Comparison of ENCODE assay signal across 1 cellular context in the genomic region with DNA sequence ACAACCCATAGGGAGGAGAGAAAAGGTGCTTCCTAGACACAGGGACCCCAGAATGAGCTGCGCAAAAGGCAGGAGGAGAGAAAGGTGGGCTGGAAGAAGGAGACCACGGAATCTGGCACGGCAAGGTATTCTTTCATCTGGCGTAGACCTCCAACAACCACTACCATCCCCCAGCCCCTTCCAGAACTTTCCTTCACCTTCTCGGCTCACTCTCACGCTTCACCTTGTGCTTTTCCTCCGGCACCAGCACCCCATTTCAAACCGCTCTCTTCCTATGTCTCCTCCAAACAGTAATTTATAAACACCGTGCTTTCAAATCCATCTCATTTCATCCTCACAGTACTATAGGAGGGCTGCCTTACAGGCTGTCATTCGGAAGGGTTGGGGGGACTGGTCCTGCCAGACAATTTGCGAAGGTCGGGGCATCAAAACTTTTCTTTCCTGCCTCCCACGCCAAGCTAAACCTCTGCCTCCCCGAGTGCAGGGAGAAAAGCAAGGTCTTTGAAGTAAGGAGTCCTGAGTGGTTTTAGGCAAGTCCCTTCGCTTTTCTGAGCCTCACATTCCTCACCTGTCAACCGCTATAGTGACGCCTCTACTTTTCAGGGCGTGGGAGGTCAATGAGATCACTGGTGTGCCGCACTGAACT.
TF ChIP-seq lines count a peak whose summit lies in the region.

No MANE protein-coding gene starts in this region.

TF ChIP-seq in H1, 55 proteins besides CTCF, POLR2A, EP300 and RAD21:
- TF ChIP-seq FOSL1 (IDR thresholded peaks at IDR 0.05; ENCODE audit: insufficient read depth, low read depth, low read length) (no peak), ZNF274 (IDR thresholded peaks at IDR 0.05; ENCODE audit: borderline replicate concordance, extremely low read depth, low read length) (no peak), SIN3A (conservative IDR thresholded peaks at IDR 0.05 in 1 of 2, IDR thresholded peaks at IDR 0.05 in 1 of 2; ENCODE audit: low read depth in 1 of 2, low read length in 2 of 2) (no peak), SRF (IDR thresholded peaks at IDR 0.05; ENCODE audit: low read depth, low read length) (no peak), RFX5 (IDR thresholded peaks at IDR 0.05; ENCODE audit: borderline replicate concordance, low read depth, low read length) (no peak), SAP30 (IDR thresholded peaks at IDR 0.05; ENCODE audit: insufficient read depth, insufficient replicate concordance, low read length) (no peak), GABPA (IDR thresholded peaks at IDR 0.05; ENCODE audit: borderline replicate concordance, insufficient read depth, low read length) (no peak), SP4 (IDR thresholded peaks at IDR 0.05; ENCODE audit: low read length) (no peak), CTBP2 (IDR thresholded peaks at IDR 0.05; ENCODE audit: borderline replicate concordance, insufficient read depth, insufficient read length, low read length) (no peak), CHD2 (IDR thresholded peaks at IDR 0.05; ENCODE audit: low read length) (no peak), NANOG (IDR thresholded peaks at IDR 0.05; ENCODE audit: insufficient read depth, low read depth, low read length, poor library complexity, severe bottlenecking) (no peak), RXRA (IDR thresholded peaks at IDR 0.05; ENCODE audit: insufficient read depth, low read depth, low read length) (no peak), EZH2 (IDR thresholded peaks at IDR 0.05; ENCODE audit: low read depth, low read length, severe bottlenecking) (no peak), CHD1 (IDR thresholded peaks at IDR 0.05; ENCODE audit: low read depth, low read length) (no peak)
- TF ChIP-seq, protein P1, sequence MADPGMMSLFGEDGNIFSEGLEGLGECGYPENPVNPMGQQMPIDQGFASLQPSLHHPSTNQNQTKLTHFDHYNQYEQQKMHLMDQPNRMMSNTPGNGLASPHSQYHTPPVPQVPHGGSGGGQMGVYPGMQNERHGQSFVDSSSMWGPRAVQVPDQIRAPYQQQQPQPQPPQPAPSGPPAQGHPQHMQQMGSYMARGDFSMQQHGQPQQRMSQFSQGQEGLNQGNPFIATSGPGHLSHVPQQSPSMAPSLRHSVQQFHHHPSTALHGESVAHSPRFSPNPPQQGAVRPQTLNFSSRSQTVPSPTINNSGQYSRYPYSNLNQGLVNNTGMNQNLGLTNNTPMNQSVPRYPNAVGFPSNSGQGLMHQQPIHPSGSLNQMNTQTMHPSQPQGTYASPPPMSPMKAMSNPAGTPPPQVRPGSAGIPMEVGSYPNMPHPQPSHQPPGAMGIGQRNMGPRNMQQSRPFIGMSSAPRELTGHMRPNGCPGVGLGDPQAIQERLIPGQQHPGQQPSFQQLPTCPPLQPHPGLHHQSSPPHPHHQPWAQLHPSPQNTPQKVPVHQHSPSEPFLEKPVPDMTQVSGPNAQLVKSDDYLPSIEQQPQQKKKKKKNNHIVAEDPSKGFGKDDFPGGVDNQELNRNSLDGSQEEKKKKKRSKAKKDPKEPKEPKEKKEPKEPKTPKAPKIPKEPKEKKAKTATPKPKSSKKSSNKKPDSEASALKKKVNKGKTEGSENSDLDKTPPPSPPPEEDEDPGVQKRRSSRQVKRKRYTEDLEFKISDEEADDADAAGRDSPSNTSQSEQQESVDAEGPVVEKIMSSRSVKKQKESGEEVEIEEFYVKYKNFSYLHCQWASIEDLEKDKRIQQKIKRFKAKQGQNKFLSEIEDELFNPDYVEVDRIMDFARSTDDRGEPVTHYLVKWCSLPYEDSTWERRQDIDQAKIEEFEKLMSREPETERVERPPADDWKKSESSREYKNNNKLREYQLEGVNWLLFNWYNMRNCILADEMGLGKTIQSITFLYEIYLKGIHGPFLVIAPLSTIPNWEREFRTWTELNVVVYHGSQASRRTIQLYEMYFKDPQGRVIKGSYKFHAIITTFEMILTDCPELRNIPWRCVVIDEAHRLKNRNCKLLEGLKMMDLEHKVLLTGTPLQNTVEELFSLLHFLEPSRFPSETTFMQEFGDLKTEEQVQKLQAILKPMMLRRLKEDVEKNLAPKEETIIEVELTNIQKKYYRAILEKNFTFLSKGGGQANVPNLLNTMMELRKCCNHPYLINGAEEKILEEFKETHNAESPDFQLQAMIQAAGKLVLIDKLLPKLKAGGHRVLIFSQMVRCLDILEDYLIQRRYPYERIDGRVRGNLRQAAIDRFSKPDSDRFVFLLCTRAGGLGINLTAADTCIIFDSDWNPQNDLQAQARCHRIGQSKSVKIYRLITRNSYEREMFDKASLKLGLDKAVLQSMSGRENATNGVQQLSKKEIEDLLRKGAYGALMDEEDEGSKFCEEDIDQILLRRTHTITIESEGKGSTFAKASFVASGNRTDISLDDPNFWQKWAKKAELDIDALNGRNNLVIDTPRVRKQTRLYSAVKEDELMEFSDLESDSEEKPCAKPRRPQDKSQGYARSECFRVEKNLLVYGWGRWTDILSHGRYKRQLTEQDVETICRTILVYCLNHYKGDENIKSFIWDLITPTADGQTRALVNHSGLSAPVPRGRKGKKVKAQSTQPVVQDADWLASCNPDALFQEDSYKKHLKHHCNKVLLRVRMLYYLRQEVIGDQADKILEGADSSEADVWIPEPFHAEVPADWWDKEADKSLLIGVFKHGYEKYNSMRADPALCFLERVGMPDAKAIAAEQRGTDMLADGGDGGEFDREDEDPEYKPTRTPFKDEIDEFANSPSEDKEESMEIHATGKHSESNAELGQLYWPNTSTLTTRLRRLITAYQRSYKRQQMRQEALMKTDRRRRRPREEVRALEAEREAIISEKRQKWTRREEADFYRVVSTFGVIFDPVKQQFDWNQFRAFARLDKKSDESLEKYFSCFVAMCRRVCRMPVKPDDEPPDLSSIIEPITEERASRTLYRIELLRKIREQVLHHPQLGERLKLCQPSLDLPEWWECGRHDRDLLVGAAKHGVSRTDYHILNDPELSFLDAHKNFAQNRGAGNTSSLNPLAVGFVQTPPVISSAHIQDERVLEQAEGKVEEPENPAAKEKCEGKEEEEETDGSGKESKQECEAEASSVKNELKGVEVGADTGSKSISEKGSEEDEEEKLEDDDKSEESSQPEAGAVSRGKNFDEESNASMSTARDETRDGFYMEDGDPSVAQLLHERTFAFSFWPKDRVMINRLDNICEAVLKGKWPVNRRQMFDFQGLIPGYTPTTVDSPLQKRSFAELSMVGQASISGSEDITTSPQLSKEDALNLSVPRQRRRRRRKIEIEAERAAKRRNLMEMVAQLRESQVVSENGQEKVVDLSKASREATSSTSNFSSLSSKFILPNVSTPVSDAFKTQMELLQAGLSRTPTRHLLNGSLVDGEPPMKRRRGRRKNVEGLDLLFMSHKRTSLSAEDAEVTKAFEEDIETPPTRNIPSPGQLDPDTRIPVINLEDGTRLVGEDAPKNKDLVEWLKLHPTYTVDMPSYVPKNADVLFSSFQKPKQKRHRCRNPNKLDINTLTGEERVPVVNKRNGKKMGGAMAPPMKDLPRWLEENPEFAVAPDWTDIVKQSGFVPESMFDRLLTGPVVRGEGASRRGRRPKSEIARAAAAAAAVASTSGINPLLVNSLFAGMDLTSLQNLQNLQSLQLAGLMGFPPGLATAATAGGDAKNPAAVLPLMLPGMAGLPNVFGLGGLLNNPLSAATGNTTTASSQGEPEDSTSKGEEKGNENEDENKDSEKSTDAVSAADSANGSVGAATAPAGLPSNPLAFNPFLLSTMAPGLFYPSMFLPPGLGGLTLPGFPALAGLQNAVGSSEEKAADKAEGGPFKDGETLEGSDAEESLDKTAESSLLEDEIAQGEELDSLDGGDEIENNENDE (IDR thresholded peaks at IDR 0.05; ENCODE audit: insufficient replicate concordance, low read length): no peak
- TF ChIP-seq, protein P2, sequence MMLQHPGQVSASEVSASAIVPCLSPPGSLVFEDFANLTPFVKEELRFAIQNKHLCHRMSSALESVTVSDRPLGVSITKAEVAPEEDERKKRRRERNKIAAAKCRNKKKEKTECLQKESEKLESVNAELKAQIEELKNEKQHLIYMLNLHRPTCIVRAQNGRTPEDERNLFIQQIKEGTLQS (IDR thresholded peaks at IDR 0.05; ENCODE audit: insufficient read depth, low read depth, low read length): no peak
